ENCODE assay signal across 15 cellular contexts in genomic region chr1:183304466-183305122, GRCh38.
DNase-seq lines count a peak whose midpoint lies in the region; ATAC-seq and TF ChIP-seq lines count a peak whose summit lies in the region.
"Had no signal": no experiment of that assay in that cellular context is flagged by ENCODE, and none has a peak within 500 bp of the region (broad histone marks: within the 10 kb centered on the region; RNA-seq: fewer than 3 reads in every experiment).

No MANE protein-coding gene starts in this region.

- 89 to 94% methylated on average over 6 of the region's 7 CpGs for WGBS in ectodermal cell, 2 experiments

- H3K4me3 Mint-ChIP-seq in activated CD8-positive, alpha-beta T cell treated with anti-CD3 and anti-CD28 coated beads for 36 hours: no peak overlapping the region
- H3K4me3 Mint-ChIP-seq: activated naive CD8-positive, alpha-beta T cell treated with anti-CD3 and anti-CD28 coated beads, Interleukin-2, amount 50 U/mL, for 24 hours; natural killer cell treated with Interleukin-12 subunit alpha and Interleukin-12 subunit beta and Interleukin-15 and Interleukin-18, amount 100 ng/mL, for 72 hours had no signal

- peaks cover 13% of the 10 kb centered on the region for H3K4me1 ChIP-seq in ectodermal cell (ENCODE audit: control insufficient read depth, insufficient read depth, low read length)
- peaks cover 26 to 92% of the 10 kb centered on the region in 2 donors for H3K4me1 ChIP-seq in thoracic aorta (ENCODE audit: control insufficient read depth in 1 of 2, low read depth in 2 of 2)

- H3K4me1 Mint-ChIP-seq in activated CD8-positive, alpha-beta T cell treated with anti-CD3 and anti-CD28 coated beads for 36 hours (ENCODE audit: low read depth): no peaks in the 10 kb centered on the region
- H3K4me1 Mint-ChIP-seq: activated naive CD8-positive, alpha-beta T cell treated with anti-CD3 and anti-CD28 coated beads, Interleukin-2, amount 50 U/mL, for 24 hours had no signal

- no peak for ATAC-seq in thoracic aorta (ENCODE audit: insufficient number of reproducible peaks, low FRiP score, low read depth)
- no peak for ATAC-seq in activated CD8-positive, alpha-beta T cell treated with anti-CD3 and anti-CD28 coated beads for 36 hours
- ATAC-seq: activated naive CD8-positive, alpha-beta T cell treated with anti-CD3 and anti-CD28 coated beads, Interleukin-2, amount 50 U/mL, for 24 hours; natural killer cell treated with Interleukin-12 subunit alpha and Interleukin-12 subunit beta and Interleukin-15 and Interleukin-18, amount 100 ng/mL, for 72 hours had no signal

- CTCF ChIA-PET in activated CD8-positive, alpha-beta T cell treated with anti-CD3 and anti-CD28 coated beads for 36 hours (lab: Charles Lee): interaction anchor here (2.1 kb wide), 1 partner anchor 10 kb away, joined by 10 read pairs; no protein-coding TSS in a partner anchor

- H3K36me3 ChIP-seq in ectodermal cell (ENCODE audit: control insufficient read depth, insufficient read depth, low read length) (no peaks in the 10 kb centered on the region), thoracic aorta (no peaks in the 10 kb centered on the region)
- H3K36me3 ChIP-seq: thyroid gland had no signal

- no peak for TF ChIP-seq CTCF in thoracic aorta (IDR thresholded peaks at IDR 0.05)
- TF ChIP-seq CTCF in activated CD8-positive, alpha-beta T cell treated with anti-CD3 and anti-CD28 coated beads for 36 hours (IDR thresholded peaks at IDR 0.05): no peak

- no peaks in the 10 kb centered on the region for H3K9me3 ChIP-seq in ectodermal cell (ENCODE audit: control insufficient read depth, low read length)
- H3K9me3 ChIP-seq in thoracic aorta: no peaks in the 10 kb centered on the region
- H3K9me3 ChIP-seq: thyroid gland had no signal

- no peak overlapping the region for H3K27ac Mint-ChIP-seq in activated CD8-positive, alpha-beta T cell treated with anti-CD3 and anti-CD28 coated beads for 36 hours
- H3K27ac Mint-ChIP-seq: activated naive CD8-positive, alpha-beta T cell treated with anti-CD3 and anti-CD28 coated beads, Interleukin-2, amount 50 U/mL, for 24 hours; natural killer cell treated with Interleukin-12 subunit alpha and Interleukin-12 subunit beta and Interleukin-15 and Interleukin-18, amount 100 ng/mL, for 72 hours had no signal

- intact Hi-C loops in activated CD8-positive, alpha-beta T cell treated with anti-CD3 and anti-CD28 coated beads for 36 hours (cut with micrococcal nuclease): no loop called here

- H3K27me3 ChIP-seq in ectodermal cell (ENCODE audit: control insufficient read depth, insufficient read depth, low read length, poor library complexity, severe bottlenecking): no peaks in the 10 kb centered on the region
- no peaks in the 10 kb centered on the region for H3K27me3 ChIP-seq in thoracic aorta (replicated peaks; ENCODE audit: insufficient read depth)
- H3K27me3 ChIP-seq: foreskin keratinocyte, thyroid gland had no signal

- H3K9me3 Mint-ChIP-seq in activated CD8-positive, alpha-beta T cell treated with anti-CD3 and anti-CD28 coated beads for 36 hours: no peaks in the 10 kb centered on the region
- H3K9me3 Mint-ChIP-seq: activated naive CD8-positive, alpha-beta T cell treated with anti-CD3 and anti-CD28 coated beads, Interleukin-2, amount 50 U/mL, for 24 hours; natural killer cell treated with Interleukin-12 subunit alpha and Interleukin-12 subunit beta and Interleukin-15 and Interleukin-18, amount 100 ng/mL, for 72 hours had no signal

- H3K27ac ChIP-seq in ectodermal cell (ENCODE audit: insufficient read depth, low read depth, low read length, poor library complexity, severe bottlenecking): peak overlapping the region; percentile 72
- peak overlapping the region; percentile 53 to 97 for H3K27ac ChIP-seq in thoracic aorta
- H3K27ac ChIP-seq: foreskin keratinocyte had no signal

- peaks cover 4% of the 10 kb centered on the region for H3K27me3 Mint-ChIP-seq in activated CD8-positive, alpha-beta T cell treated with anti-CD3 and anti-CD28 coated beads for 36 hours

- peak; percentile 66 for DNase-seq in DMS53 (lab: John Stamatoyannopoulos, UW)
- no peak for DNase-seq in DMS53 treated with DMSO at 0.1 percent for 48 hours (lab: John Stamatoyannopoulos, UW; ENCODE audit: unreplicated experiment)
- DNase-seq in NCI-H510A treated with DMSO at 0.1 percent for 48 hours (lab: John Stamatoyannopoulos, UW): peak; percentile 88
- no peak for DNase-seq in thoracic aorta (ENCODE audit: low spot score)
- DNase-seq in activated CD8-positive, alpha-beta T cell treated with anti-CD3 and anti-CD28 coated beads for 36 hours: no peak
- DNase-seq in T1000 (lab: John Stamatoyannopoulos, UW): no peak
- no peak for DNase-seq in Kasumi-1 (lab: John Stamatoyannopoulos, UW)
- DNase-seq: 8988T; activated naive CD8-positive, alpha-beta T cell treated with anti-CD3 and anti-CD28 coated beads, Interleukin-2, amount 50 U/mL, for 24 hours; NCI-H1048; thyroid gland had no signal

- no peak overlapping the region for H3K4me3 ChIP-seq in ectodermal cell (ENCODE audit: insufficient read depth, low read depth, low read length)
- H3K4me3 ChIP-seq in thoracic aorta: no peak overlapping the region
- H3K4me3 ChIP-seq: smooth muscle cell, thyroid gland had no signal

- no peaks in the 10 kb centered on the region for H3K36me3 Mint-ChIP-seq in activated CD8-positive, alpha-beta T cell treated with anti-CD3 and anti-CD28 coated beads for 36 hours (ENCODE audit: low read depth)
- H3K36me3 Mint-ChIP-seq: natural killer cell treated with Interleukin-12 subunit alpha and Interleukin-12 subunit beta and Interleukin-15 and Interleukin-18, amount 100 ng/mL, for 72 hours had no signal

- POLR2A ChIA-PET in activated CD8-positive, alpha-beta T cell treated with anti-CD3 and anti-CD28 coated beads for 36 hours (lab: Charles Lee): interaction anchor here (0.6 to 0.7 kb wide), 2 partner anchors 39 to 150 kb away, joined by 3 read pairs; no protein-coding TSS in a partner anchor

Comparison
In these comparisons a context has a peak if more than half of its experiments do, and no peak if none do; other contexts are left out.
1. DNase-seq: peak in DMS53 (single experiment) and NCI-H510A treated with DMSO at 0.1 percent for 48 hours (single experiment); none in DMS53 treated with DMSO at 0.1 percent for 48 hours (single experiment), thoracic aorta (single experiment), activated CD8-positive, alpha-beta T cell treated with anti-CD3 and anti-CD28 coated beads for 36 hours (single experiment), T1000 (single experiment) and Kasumi-1 (0 of 2).